Comparison of ENCODE assay signal across 14 cellular contexts in the genomic region with DNA sequence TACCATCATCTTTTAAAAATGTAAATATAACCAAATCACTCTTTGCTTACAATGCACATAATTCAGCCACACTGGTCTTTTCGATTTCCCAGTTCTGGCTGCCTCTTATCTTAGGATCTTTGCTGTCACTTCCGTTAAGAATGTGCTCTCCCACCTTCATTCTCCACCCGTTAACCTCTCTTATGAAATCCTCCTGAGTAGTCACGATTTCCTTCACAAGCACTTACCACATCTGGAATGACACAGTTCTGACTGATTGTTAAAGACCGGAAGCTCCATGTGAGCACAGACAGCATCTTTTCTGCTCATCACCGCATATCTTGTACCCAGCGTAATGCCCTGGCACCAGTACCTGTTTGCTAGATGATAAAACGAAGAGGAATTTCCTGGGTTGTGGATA.
DNase-seq lines count a peak whose midpoint lies in the region; ATAC-seq, FAIRE-seq and TF ChIP-seq lines count a peak whose summit lies in the region.
"Had no signal": no experiment of that assay in that cellular context is flagged by ENCODE, and none has a peak within 500 bp of the region (broad histone marks: within the 10 kb centered on the region; RNA-seq: fewer than 3 reads in every experiment).

No MANE protein-coding gene starts in this region.

- peak; percentile 97 for FAIRE-seq in astrocyte (lab: Jason Lieb, UNC)

- DNase-seq in BJ (ENCODE audit: low read depth) (peak; percentile 92), M059J (ENCODE audit: low read depth) (peak; percentile 94), astrocyte (ENCODE audit: low read depth) (peak; percentile 99), lower lobe of right lung (no peak), NCI-H1436 treated with DMSO at 0.1 percent for 48 hours (lab: John Stamatoyannopoulos, UW) (no peak), NCI-H187 (lab: John Stamatoyannopoulos, UW) (no peak), HAP-1 (ENCODE audit: low spot score in 2 of 2) (no peak)
- no peak for DNase-seq in activated CD4-positive, alpha-beta T cell treated with anti-CD3 and anti-CD28 coated beads, Interleukin-2, amount 10 ng/mL, durations not matched to agents 7 days and 5 days
- DNase-seq: activated naive CD4-positive, alpha-beta T cell treated with anti-CD3 and anti-CD28 coated beads, Interleukin-2, amount 10 ng/mL, durations not matched to agents 7 days and 5 days; COR-L47; erythroblast; left lung; NCI-H1105 treated with DMSO at 0.1 percent for 48 hours; retina had no signal

- CTCF ChIA-PET in BJ (lab: Yijun Ruan, JAX) = interaction anchor here (1.4 kb wide), 1 partner anchor 10 kb away, joined by 5 read pairs; no protein-coding TSS in a partner anchor
- CTCF ChIA-PET in activated CD4-positive, alpha-beta T cell treated with anti-CD3 and anti-CD28 coated beads, Interleukin-2, amount 10 ng/mL, durations not matched to agents 7 days and 5 days (lab: Charles Lee) = interaction anchor here (1.5 kb wide), 1 partner anchor 11 kb away, joined by 3 read pairs; no protein-coding TSS in a partner anchor

- no peak overlapping the region for H3K27ac Mint-ChIP-seq in astrocyte (ENCODE audit: unreplicated experiment)
- no peak overlapping the region for H3K27ac Mint-ChIP-seq in activated CD4-positive, alpha-beta T cell treated with anti-CD3 and anti-CD28 coated beads, Interleukin-2, amount 10 ng/mL, durations not matched to agents 7 days and 5 days
- H3K27ac Mint-ChIP-seq: activated naive CD4-positive, alpha-beta T cell treated with anti-CD3 and anti-CD28 coated beads, Interleukin-2, amount 10 ng/mL, durations not matched to agents 7 days and 5 days had no signal

- no peaks in the 10 kb centered on the region for H3K27me3 Mint-ChIP-seq in astrocyte (ENCODE audit: low read depth, unreplicated experiment)
- no peaks in the 10 kb centered on the region for H3K27me3 Mint-ChIP-seq in activated CD4-positive, alpha-beta T cell treated with anti-CD3 and anti-CD28 coated beads, Interleukin-2, amount 10 ng/mL, durations not matched to agents 7 days and 5 days
- H3K27me3 Mint-ChIP-seq: activated naive CD4-positive, alpha-beta T cell treated with anti-CD3 and anti-CD28 coated beads, Interleukin-2, amount 10 ng/mL, durations not matched to agents 7 days and 5 days had no signal

- no peaks in the 10 kb centered on the region for H4K20me1 ChIP-seq in astrocyte (ENCODE audit: insufficient read depth, low read length)

- H3K4me2 ChIP-seq in astrocyte (ENCODE audit: low read length) = peak overlapping the region; percentile 22

- H3K79me2 ChIP-seq in astrocyte (ENCODE audit: insufficient read depth, low read length) = no peaks in the 10 kb centered on the region

- H3K27me3 ChIP-seq in BJ (ENCODE audit: control insufficient read depth, insufficient read depth, low read length) (no peaks in the 10 kb centered on the region), astrocyte (ENCODE audit: insufficient read depth, low read length) (no peaks in the 10 kb centered on the region), lower lobe of right lung (ENCODE audit: low read depth) (no peaks in the 10 kb centered on the region), HAP-1 (ENCODE audit: low read depth) (no peaks in the 10 kb centered on the region)
- H3K27me3 ChIP-seq: left lung had no signal

- H3K4me3 ChIP-seq in BJ (ENCODE audit: low read depth, low read length) = no peak overlapping the region
- no peak overlapping the region for H3K4me3 ChIP-seq in astrocyte (ENCODE audit: insufficient read depth, low read depth, low read length)
- no peak overlapping the region for H3K4me3 ChIP-seq in lower lobe of right lung
- H3K4me3 ChIP-seq in HAP-1 = no peak overlapping the region
- H3K4me3 ChIP-seq: left lung had no signal

- peaks cover 6% of the 10 kb centered on the region for H3K4me1 Mint-ChIP-seq in astrocyte (ENCODE audit: low read depth, unreplicated experiment)
- H3K4me1 Mint-ChIP-seq in activated CD4-positive, alpha-beta T cell treated with anti-CD3 and anti-CD28 coated beads, Interleukin-2, amount 10 ng/mL, durations not matched to agents 7 days and 5 days = peaks cover 1% of the 10 kb centered on the region
- H3K4me1 Mint-ChIP-seq: activated naive CD4-positive, alpha-beta T cell treated with anti-CD3 and anti-CD28 coated beads, Interleukin-2, amount 10 ng/mL, durations not matched to agents 7 days and 5 days had no signal

- in situ Hi-C loops in HAP-1 (cut with MboI; ENCODE audit: low sequenced_read_pairs) = no loop called here

- H3K4me1 ChIP-seq in astrocyte (ENCODE audit: insufficient read depth, low read length) (peaks cover 5% of the 10 kb centered on the region), lower lobe of right lung (no peaks in the 10 kb centered on the region), HAP-1 (peaks cover 8% of the 10 kb centered on the region)

- no peak for TF ChIP-seq CTCF in BJ (IDR thresholded peaks at IDR 0.05; ENCODE audit: insufficient read depth, low read depth, low read length)
- no peak for TF ChIP-seq CTCF in astrocyte (IDR thresholded peaks at IDR 0.05; ENCODE audit: insufficient read depth, low read depth, low read length)
- no peak for TF ChIP-seq CTCF in lower lobe of right lung (IDR thresholded peaks at IDR 0.05)

- H3K36me3 Mint-ChIP-seq in astrocyte (ENCODE audit: low read depth, unreplicated experiment) = peaks cover 4% of the 10 kb centered on the region
- H3K36me3 Mint-ChIP-seq in activated CD4-positive, alpha-beta T cell treated with anti-CD3 and anti-CD28 coated beads, Interleukin-2, amount 10 ng/mL, durations not matched to agents 7 days and 5 days (ENCODE audit: low read depth) = peaks cover 22% of the 10 kb centered on the region

- peak; percentile 17 to 18 for ATAC-seq in lower lobe of right lung
- ATAC-seq: left lung had no signal

- POLR2A ChIA-PET in BJ (lab: Charles Lee) = no interaction called here
- POLR2A ChIA-PET in activated CD4-positive, alpha-beta T cell treated with anti-CD3 and anti-CD28 coated beads, Interleukin-2, amount 10 ng/mL, durations not matched to agents 7 days and 5 days (lab: Charles Lee) = no interaction called here

- H3K9ac ChIP-seq in astrocyte (ENCODE audit: low read length) = no peak overlapping the region

- intact Hi-C loops in lower lobe of right lung (cut with DNase I) = no loop called here

- H3K9me3 Mint-ChIP-seq in astrocyte (ENCODE audit: unreplicated experiment) = no peaks in the 10 kb centered on the region
- no peaks in the 10 kb centered on the region for H3K9me3 Mint-ChIP-seq in activated CD4-positive, alpha-beta T cell treated with anti-CD3 and anti-CD28 coated beads, Interleukin-2, amount 10 ng/mL, durations not matched to agents 7 days and 5 days
- H3K9me3 Mint-ChIP-seq: activated naive CD4-positive, alpha-beta T cell treated with anti-CD3 and anti-CD28 coated beads, Interleukin-2, amount 10 ng/mL, durations not matched to agents 7 days and 5 days had no signal

- no peak overlapping the region for H2AFZ ChIP-seq in astrocyte (ENCODE audit: low read depth, low read length)

- peak overlapping the region; percentile 57 for H3K27ac ChIP-seq in astrocyte (ENCODE audit: low read depth, low read length)
- H3K27ac ChIP-seq in lower lobe of right lung = no peak overlapping the region

- H3K36me3 ChIP-seq in BJ (ENCODE audit: control insufficient read depth, insufficient read depth, low read length) (no peaks in the 10 kb centered on the region), astrocyte (ENCODE audit: insufficient read depth, low read length) (peaks cover 10% of the 10 kb centered on the region), lower lobe of right lung (peaks cover 38% of the 10 kb centered on the region), HAP-1 (replicated peaks) (0 out of 2 replicates have a peak, but pooled peaks cover 3% of the 10 kb centered on the region)

- no peaks in the 10 kb centered on the region for H3K9me3 ChIP-seq in astrocyte (ENCODE audit: insufficient read depth, low read depth, low read length)
- no peaks in the 10 kb centered on the region for H3K9me3 ChIP-seq in lower lobe of right lung
- no peaks in the 10 kb centered on the region for H3K9me3 ChIP-seq in HAP-1
- H3K9me3 ChIP-seq: left lung had no signal

- H3K4me3 Mint-ChIP-seq in astrocyte (ENCODE audit: unreplicated experiment) = no peak overlapping the region
- H3K4me3 Mint-ChIP-seq in activated CD4-positive, alpha-beta T cell treated with anti-CD3 and anti-CD28 coated beads, Interleukin-2, amount 10 ng/mL, durations not matched to agents 7 days and 5 days = no peak overlapping the region
- H3K4me3 Mint-ChIP-seq: activated naive CD4-positive, alpha-beta T cell treated with anti-CD3 and anti-CD28 coated beads, Interleukin-2, amount 10 ng/mL, durations not matched to agents 7 days and 5 days had no signal

Comparison
In these comparisons a context has a peak if more than half of its experiments do, and no peak if none do; other contexts are left out.
1. DNase-seq: peak in BJ (single experiment), M059J (single experiment) and astrocyte (single experiment); none in lower lobe of right lung (single experiment), NCI-H1436 treated with DMSO at 0.1 percent for 48 hours (single experiment), NCI-H187 (0 of 2), HAP-1 (0 of 2) and activated CD4-positive, alpha-beta T cell treated with anti-CD3 and anti-CD28 coated beads, Interleukin-2, amount 10 ng/mL, durations not matched to agents 7 days and 5 days (single experiment).